In the genomic region with DNA sequence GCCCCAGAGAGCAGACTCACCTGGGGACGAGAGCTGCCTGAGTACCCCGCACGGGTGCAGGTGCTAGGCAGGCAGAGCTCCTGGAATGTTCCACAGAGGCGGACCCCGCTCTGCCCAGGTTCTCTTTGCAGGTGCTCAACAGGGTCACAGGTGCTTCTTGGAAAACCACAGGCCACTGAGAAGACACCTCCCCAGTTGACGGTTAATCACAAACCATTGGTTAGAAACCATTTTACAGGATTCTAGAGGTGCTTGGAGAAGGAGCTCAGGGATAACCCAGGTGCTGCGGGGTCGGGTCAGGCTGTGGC, we compare ENCODE assay signal across 1 cellular context.
TF ChIP-seq lines count a peak whose summit lies in the region.

No MANE protein-coding gene starts in this region.

TF ChIP-seq in HepG2, 621 proteins besides CTCF, POLR2A, EP300 and RAD21:
- TF ChIP-seq MEIS1 (CRISPR knock-in tag; IDR thresholded peaks at IDR 0.05; ENCODE audit: borderline replicate concordance) (no peak), ZNF766 (CRISPR knock-in tag; IDR thresholded peaks at IDR 0.05; ENCODE audit: borderline replicate concordance) (no peak), GFI1 (CRISPR knock-in tag; IDR thresholded peaks at IDR 0.05; ENCODE audit: borderline replicate concordance) (no peak), ARNTL (CRISPR knock-in tag; IDR thresholded peaks at IDR 0.05) (no peak), FOXM1 (CRISPR knock-in tag; IDR thresholded peaks at IDR 0.05) (no peak), ZNF678 (CRISPR knock-in tag; IDR thresholded peaks at IDR 0.05) (no peak), NCOA1 (CRISPR knock-in tag; IDR thresholded peaks at IDR 0.05) (no peak), IRX3 (CRISPR knock-in tag; IDR thresholded peaks at IDR 0.05; ENCODE audit: borderline replicate concordance, low read depth) (no peak), RAD51 (IDR thresholded peaks at IDR 0.05; ENCODE audit: borderline replicate concordance) (no peak), SIX4 (CRISPR knock-in tag; IDR thresholded peaks at IDR 0.05) (no peak), TMF1 (CRISPR knock-in tag; IDR thresholded peaks at IDR 0.05; ENCODE audit: low read depth) (no peak), ZFP36L2 (CRISPR knock-in tag; IDR thresholded peaks at IDR 0.05) (no peak), CREB1 (IDR thresholded peaks at IDR 0.05) (no peak), CREB1 (CRISPR knock-in tag; IDR thresholded peaks at IDR 0.05) (no peak)
- TF ChIP-seq, protein P1, sequence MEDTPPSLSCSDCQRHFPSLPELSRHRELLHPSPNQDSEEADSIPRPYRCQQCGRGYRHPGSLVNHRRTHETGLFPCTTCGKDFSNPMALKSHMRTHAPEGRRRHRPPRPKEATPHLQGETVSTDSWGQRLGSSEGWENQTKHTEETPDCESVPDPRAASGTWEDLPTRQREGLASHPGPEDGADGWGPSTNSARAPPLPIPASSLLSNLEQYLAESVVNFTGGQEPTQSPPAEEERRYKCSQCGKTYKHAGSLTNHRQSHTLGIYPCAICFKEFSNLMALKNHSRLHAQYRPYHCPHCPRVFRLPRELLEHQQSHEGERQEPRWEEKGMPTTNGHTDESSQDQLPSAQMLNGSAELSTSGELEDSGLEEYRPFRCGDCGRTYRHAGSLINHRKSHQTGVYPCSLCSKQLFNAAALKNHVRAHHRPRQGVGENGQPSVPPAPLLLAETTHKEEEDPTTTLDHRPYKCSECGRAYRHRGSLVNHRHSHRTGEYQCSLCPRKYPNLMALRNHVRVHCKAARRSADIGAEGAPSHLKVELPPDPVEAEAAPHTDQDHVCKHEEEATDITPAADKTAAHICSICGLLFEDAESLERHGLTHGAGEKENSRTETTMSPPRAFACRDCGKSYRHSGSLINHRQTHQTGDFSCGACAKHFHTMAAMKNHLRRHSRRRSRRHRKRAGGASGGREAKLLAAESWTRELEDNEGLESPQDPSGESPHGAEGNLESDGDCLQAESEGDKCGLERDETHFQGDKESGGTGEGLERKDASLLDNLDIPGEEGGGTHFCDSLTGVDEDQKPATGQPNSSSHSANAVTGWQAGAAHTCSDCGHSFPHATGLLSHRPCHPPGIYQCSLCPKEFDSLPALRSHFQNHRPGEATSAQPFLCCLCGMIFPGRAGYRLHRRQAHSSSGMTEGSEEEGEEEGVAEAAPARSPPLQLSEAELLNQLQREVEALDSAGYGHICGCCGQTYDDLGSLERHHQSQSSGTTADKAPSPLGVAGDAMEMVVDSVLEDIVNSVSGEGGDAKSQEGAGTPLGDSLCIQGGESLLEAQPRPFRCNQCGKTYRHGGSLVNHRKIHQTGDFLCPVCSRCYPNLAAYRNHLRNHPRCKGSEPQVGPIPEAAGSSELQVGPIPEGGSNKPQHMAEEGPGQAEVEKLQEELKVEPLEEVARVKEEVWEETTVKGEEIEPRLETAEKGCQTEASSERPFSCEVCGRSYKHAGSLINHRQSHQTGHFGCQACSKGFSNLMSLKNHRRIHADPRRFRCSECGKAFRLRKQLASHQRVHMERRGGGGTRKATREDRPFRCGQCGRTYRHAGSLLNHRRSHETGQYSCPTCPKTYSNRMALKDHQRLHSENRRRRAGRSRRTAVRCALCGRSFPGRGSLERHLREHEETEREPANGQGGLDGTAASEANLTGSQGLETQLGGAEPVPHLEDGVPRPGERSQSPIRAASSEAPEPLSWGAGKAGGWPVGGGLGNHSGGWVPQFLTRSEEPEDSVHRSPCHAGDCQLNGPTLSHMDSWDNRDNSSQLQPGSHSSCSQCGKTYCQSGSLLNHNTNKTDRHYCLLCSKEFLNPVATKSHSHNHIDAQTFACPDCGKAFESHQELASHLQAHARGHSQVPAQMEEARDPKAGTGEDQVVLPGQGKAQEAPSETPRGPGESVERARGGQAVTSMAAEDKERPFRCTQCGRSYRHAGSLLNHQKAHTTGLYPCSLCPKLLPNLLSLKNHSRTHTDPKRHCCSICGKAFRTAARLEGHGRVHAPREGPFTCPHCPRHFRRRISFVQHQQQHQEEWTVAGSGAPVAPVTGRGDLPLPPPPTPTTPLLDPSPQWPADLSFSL (CRISPR knock-in tag; IDR thresholded peaks at IDR 0.05): no peak
- TF ChIP-seq, protein P2, sequence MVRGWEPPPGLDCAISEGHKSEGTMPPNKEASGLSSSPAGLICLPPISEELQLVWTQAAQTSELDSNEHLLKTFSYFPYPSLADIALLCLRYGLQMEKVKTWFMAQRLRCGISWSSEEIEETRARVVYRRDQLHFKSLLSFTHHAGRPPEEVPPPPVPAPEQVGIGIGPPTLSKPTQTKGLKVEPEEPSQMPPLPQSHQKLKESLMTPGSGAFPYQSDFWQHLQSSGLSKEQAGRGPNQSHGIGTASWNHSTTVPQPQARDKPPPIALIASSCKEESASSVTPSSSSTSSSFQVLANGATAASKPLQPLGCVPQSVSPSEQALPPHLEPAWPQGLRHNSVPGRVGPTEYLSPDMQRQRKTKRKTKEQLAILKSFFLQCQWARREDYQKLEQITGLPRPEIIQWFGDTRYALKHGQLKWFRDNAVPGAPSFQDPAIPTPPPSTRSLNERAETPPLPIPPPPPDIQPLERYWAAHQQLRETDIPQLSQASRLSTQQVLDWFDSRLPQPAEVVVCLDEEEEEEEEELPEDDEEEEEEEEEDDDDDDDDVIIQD (CRISPR knock-in tag; IDR thresholded peaks at IDR 0.05; ENCODE audit: low read depth): no peak
- TF ChIP-seq, protein P3, sequence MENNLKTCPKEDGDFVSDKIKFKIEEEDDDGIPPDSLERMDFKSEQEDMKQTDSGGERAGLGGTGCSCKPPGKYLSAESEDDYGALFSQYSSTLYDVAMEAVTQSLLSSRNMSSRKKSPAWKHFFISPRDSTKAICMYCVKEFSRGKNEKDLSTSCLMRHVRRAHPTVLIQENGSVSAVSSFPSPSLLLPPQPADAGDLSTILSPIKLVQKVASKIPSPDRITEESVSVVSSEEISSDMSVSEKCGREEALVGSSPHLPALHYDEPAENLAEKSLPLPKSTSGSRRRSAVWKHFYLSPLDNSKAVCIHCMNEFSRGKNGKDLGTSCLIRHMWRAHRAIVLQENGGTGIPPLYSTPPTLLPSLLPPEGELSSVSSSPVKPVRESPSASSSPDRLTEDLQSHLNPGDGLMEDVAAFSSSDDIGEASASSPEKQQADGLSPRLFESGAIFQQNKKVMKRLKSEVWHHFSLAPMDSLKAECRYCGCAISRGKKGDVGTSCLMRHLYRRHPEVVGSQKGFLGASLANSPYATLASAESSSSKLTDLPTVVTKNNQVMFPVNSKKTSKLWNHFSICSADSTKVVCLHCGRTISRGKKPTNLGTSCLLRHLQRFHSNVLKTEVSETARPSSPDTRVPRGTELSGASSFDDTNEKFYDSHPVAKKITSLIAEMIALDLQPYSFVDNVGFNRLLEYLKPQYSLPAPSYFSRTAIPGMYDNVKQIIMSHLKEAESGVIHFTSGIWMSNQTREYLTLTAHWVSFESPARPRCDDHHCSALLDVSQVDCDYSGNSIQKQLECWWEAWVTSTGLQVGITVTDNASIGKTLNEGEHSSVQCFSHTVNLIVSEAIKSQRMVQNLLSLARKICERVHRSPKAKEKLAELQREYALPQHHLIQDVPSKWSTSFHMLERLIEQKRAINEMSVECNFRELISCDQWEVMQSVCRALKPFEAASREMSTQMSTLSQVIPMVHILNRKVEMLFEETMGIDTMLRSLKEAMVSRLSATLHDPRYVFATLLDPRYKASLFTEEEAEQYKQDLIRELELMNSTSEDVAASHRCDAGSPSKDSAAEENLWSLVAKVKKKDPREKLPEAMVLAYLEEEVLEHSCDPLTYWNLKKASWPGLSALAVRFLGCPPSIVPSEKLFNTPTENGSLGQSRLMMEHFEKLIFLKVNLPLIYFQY (CRISPR knock-in tag; IDR thresholded peaks at IDR 0.05; ENCODE audit: borderline replicate concordance): no peak
- TF ChIP-seq, protein P4, sequence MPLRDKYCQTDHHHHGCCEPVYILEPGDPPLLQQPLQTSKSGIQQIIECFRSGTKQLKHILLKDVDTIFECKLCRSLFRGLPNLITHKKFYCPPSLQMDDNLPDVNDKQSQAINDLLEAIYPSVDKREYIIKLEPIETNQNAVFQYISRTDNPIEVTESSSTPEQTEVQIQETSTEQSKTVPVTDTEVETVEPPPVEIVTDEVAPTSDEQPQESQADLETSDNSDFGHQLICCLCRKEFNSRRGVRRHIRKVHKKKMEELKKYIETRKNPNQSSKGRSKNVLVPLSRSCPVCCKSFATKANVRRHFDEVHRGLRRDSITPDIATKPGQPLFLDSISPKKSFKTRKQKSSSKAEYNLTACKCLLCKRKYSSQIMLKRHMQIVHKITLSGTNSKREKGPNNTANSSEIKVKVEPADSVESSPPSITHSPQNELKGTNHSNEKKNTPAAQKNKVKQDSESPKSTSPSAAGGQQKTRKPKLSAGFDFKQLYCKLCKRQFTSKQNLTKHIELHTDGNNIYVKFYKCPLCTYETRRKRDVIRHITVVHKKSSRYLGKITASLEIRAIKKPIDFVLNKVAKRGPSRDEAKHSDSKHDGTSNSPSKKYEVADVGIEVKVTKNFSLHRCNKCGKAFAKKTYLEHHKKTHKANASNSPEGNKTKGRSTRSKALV (CRISPR knock-in tag; IDR thresholded peaks at IDR 0.05): no peak
